Comparison of ENCODE assay signal across 29 cellular contexts in genomic region chr10:21261705-21262285, GRCh38.
DNase-seq lines count a peak whose midpoint lies in the region; ATAC-seq, FAIRE-seq and TF ChIP-seq lines count a peak whose summit lies in the region.
"Had no signal": no experiment of that assay in that cellular context is flagged by ENCODE, and none has a peak within 500 bp of the region (broad histone marks: within the 10 kb centered on the region; RNA-seq: fewer than 3 reads in every experiment).

No MANE protein-coding gene starts in this region.

- H3K36me3 ChIP-seq in K562 (ENCODE audit: control insufficient read depth, insufficient read depth, low read length): no peaks in the 10 kb centered on the region
- no peaks in the 10 kb centered on the region for H3K36me3 ChIP-seq in mesendoderm (ENCODE audit: control insufficient read depth, insufficient read depth, low read length)
- H3K36me3 ChIP-seq in lower lobe of right lung: no peaks in the 10 kb centered on the region
- H3K36me3 ChIP-seq: BLaER1 treated with 17β-estradiol and CSF1 and Interleukin-3, amounts not matched to agents 10 nM and 100 nM; right atrium auricular region; SJCRH30 had no signal

- TF ChIP-seq EP300 in K562 (IDR thresholded peaks at IDR 0.05; ENCODE audit: low read length): no peak

- TF ChIP-seq CTCF in K562 (IDR thresholded peaks at IDR 0.05 in 2 of 3, conservative IDR thresholded peaks at IDR 0.05 in 1 of 3; ENCODE audit: insufficient read depth in 2 of 3, low read depth in 1 of 3, low read length in 3 of 3): no peak
- no peak for TF ChIP-seq CTCF in lower lobe of right lung (IDR thresholded peaks at IDR 0.05)

- H4K20me1 ChIP-seq in K562 (replicated peaks; ENCODE audit: control insufficient read depth, insufficient read depth, low read length): no peaks in the 10 kb centered on the region
- H4K20me1 ChIP-seq: BLaER1 treated with 17β-estradiol and CSF1 and Interleukin-3, amounts not matched to agents 10 nM and 100 nM had no signal

- peaks cover 3% of the 10 kb centered on the region for H3K79me1 ChIP-seq in mesendoderm (ENCODE audit: low read length)

- H2BK5ac ChIP-seq in mesendoderm (ENCODE audit: low read length): no peak overlapping the region

- H3K27ac ChIP-seq in K562 (ENCODE audit: extremely low read depth, low read depth, low read length) (no peak overlapping the region), mesendoderm (ENCODE audit: low read depth, low read length) (no peak overlapping the region), lower lobe of right lung (no peak overlapping the region)
- H3K27ac ChIP-seq: BLaER1 treated with 17β-estradiol and CSF1 and Interleukin-3, amounts not matched to agents 10 nM and 100 nM; foreskin keratinocyte; right atrium auricular region; SJCRH30 had no signal

- H3K4me2 ChIP-seq in K562 (ENCODE audit: insufficient read depth, low read length) (no peak overlapping the region), mesendoderm (ENCODE audit: low read length) (no peak overlapping the region)
- H3K4me2 ChIP-seq: BLaER1 treated with 17β-estradiol and CSF1 and Interleukin-3, amounts not matched to agents 10 nM and 100 nM had no signal

- H3K9ac ChIP-seq in K562 (ENCODE audit: insufficient read depth in 1 of 2, low read depth in 2 of 2, low read length in 2 of 2) (no peak overlapping the region), mesendoderm (ENCODE audit: low read length) (no peak overlapping the region)
- H3K9ac ChIP-seq: BLaER1 treated with 17β-estradiol and CSF1 and Interleukin-3, amounts not matched to agents 10 nM and 100 nM had no signal

- no peak for TF ChIP-seq POLR2A in K562 (conservative IDR thresholded peaks at IDR 0.05)

- H3K4me1 ChIP-seq in K562 (replicated peaks in 1 of 2; ENCODE audit: control insufficient read depth in 2 of 2, insufficient read depth in 2 of 2, low read length in 2 of 2): peaks cover 0 to 7% of the 10 kb centered on the region in 2 experiments; a peak in 1 of 5 replicates
- H3K4me1 ChIP-seq in mesendoderm (ENCODE audit: control insufficient read depth, low read depth, low read length): no peaks in the 10 kb centered on the region
- no peaks in the 10 kb centered on the region for H3K4me1 ChIP-seq in lower lobe of right lung
- H3K4me1 ChIP-seq: right atrium auricular region, SJCRH30 had no signal

- POLR2A ChIA-PET in K562 (lab: Yijun Ruan, JAX): no interaction called here

- no peak overlapping the region for H3K56ac ChIP-seq in mesendoderm (ENCODE audit: low read length)

- H3K9me3 ChIP-seq in K562 (replicated peaks; ENCODE audit: control insufficient read depth, insufficient read depth, low read depth, low read length): no peaks in the 10 kb centered on the region
- no peaks in the 10 kb centered on the region for H3K9me3 ChIP-seq in lower lobe of right lung
- H3K9me3 ChIP-seq: BLaER1 treated with 17β-estradiol and CSF1 and Interleukin-3, amounts not matched to agents 10 nM and 100 nM; right atrium auricular region; SJCRH30 had no signal

- no TSS peak for BruUV-seq in K562 (replicated peaks; lab: Mats Ljungman, UMichigan)

- no peak for FAIRE-seq in K562 (lab: Jason Lieb, UNC)
- FAIRE-seq: colon had no signal

- CTCF ChIA-PET in K562 (lab: Yijun Ruan, JAX; ENCODE audit: low intra/inter-chr PET ratio): no interaction called here

- WGBS in K562 (ENCODE audit: insufficient coverage, low coverage, missing lambda C conversion rate): 43% methylated on average over 15 of the region's 17 CpGs
- WGBS in mesendoderm (ENCODE audit: extremely low coverage, insufficient coverage, low lambda C conversion rate): no CpG with 5 or more reads among the region's 17 CpGs

- ATAC-seq in K562: peak; percentile 26; the same call in 1 of the 3 replicates
- ATAC-seq in lower lobe of right lung: no peak
- ATAC-seq: effector memory CD8-positive, alpha-beta T cell; esophagus mucosa; foreskin keratinocyte; Panc1; stimulated activated naive CD8-positive, alpha-beta T cell treated with anti-CD3 and anti-CD28 coated beads, Interleukin-15, Interleukin-2, amounts not matched to agents 100 U/mL and 50 U/mL, for 24 hours; T-cell had no signal

- H3K79me2 ChIP-seq in K562 (ENCODE audit: control insufficient read depth, insufficient read depth, low read length): no peaks in the 10 kb centered on the region
- no peaks in the 10 kb centered on the region for H3K79me2 ChIP-seq in mesendoderm (ENCODE audit: control insufficient read depth, insufficient read depth, low read length)

- peak overlapping the region; percentile 3; the same call in 1 of the 2 replicates for H2AFZ ChIP-seq in K562 (ENCODE audit: low read depth, low read length)

- H3K18ac ChIP-seq in mesendoderm (ENCODE audit: low read length): no peak overlapping the region

- H3K4me3 ChIP-seq in K562 (no peak overlapping the region), mesendoderm (ENCODE audit: low read length) (no peak overlapping the region), lower lobe of right lung (no peak overlapping the region)
- H3K4me3 ChIP-seq: BLaER1 treated with 17β-estradiol and CSF1 and Interleukin-3, amounts not matched to agents 10 nM and 100 nM; right atrium auricular region; SJCRH30 had no signal

- H3K23ac ChIP-seq in mesendoderm (ENCODE audit: low read length): peak overlapping the region; percentile 80

- H3K4ac ChIP-seq in mesendoderm (ENCODE audit: low read depth, low read length): no peak overlapping the region

- no peak overlapping the region for H2BK15ac ChIP-seq in mesendoderm (replicated peaks; ENCODE audit: low read depth)

- H2AK5ac ChIP-seq in mesendoderm (ENCODE audit: low read length): no peak overlapping the region

- H3K9me1 ChIP-seq in K562 (ENCODE audit: control insufficient read depth, insufficient read depth, low read length): no peaks in the 10 kb centered on the region

- H2BK120ac ChIP-seq in mesendoderm (ENCODE audit: low read depth, low read length): no peak overlapping the region

- H4K8ac ChIP-seq in mesendoderm (ENCODE audit: low read depth, low read length): no peak overlapping the region

- intact Hi-C loops in K562 (cut with micrococcal nuclease): no loop called here
- intact Hi-C loops in lower lobe of right lung (cut with DNase I): no loop called here

- in situ Hi-C loops in K562 (cut with MboI): no loop called here

- no peak overlapping the region for H4K5ac ChIP-seq in mesendoderm (ENCODE audit: low read length)

- H3K27me3 ChIP-seq in K562 (ENCODE audit: control insufficient read depth in 2 of 2, insufficient read depth in 2 of 2, low read length in 2 of 2) (peaks cover 0 to 5% of the 10 kb centered on the region in 2 experiments; a peak in 2 of 5 replicates), mesendoderm (ENCODE audit: insufficient read depth, low read length, poor library complexity) (no peaks in the 10 kb centered on the region), lower lobe of right lung (ENCODE audit: low read depth) (no peaks in the 10 kb centered on the region)
- H3K27me3 ChIP-seq: BLaER1 treated with 17β-estradiol and CSF1 and Interleukin-3, amounts not matched to agents 10 nM and 100 nM; right atrium auricular region; SJCRH30 had no signal

- peak; percentile 44 for DNase-seq in NCI-H146 treated with DMSO at 0.1 percent for 48 hours (lab: John Stamatoyannopoulos, UW; ENCODE audit: unreplicated experiment)
- no peak for DNase-seq in K562 (ENCODE audit: extremely low read depth in 1 of 4, low spot score in 3 of 4)
- DNase-seq in mesendoderm: no peak
- DNase-seq in pons (ENCODE audit: low spot score): peak; percentile 19
- no peak for DNase-seq in SKM-1 treated with dmso at 0.1 percent for 144 hours (lab: John Stamatoyannopoulos, UW; ENCODE audit: unreplicated experiment)
- no peak for DNase-seq in NCI-H2081 treated with DMSO at 0.1 percent for 48 hours (lab: John Stamatoyannopoulos, UW)
- no peak for DNase-seq in lower lobe of right lung
- no peak for DNase-seq in cerebellum (ENCODE audit: low spot score)
- DNase-seq: ACHN; activated CD4-positive, alpha-beta memory T cell treated with anti-CD3 and anti-CD28 coated beads, Interleukin-2, amount 10 ng/mL, durations not matched to agents 7 days and 5 days; activated CD4-positive, CD25-positive, alpha-beta regulatory T cell treated with anti-CD3 and anti-CD28 coated beads, Interleukin-2, amount 50 U/mL, for 72 hours; activated effector memory CD4-positive, alpha-beta T cell treated with Interleukin-2 at 50 U/mL for 16 hours; activated naive CD8-positive, alpha-beta T cell treated with anti-CD3 and anti-CD28 coated beads, Interleukin-2, amount 10 ng/mL, durations not matched to agents 7 days and 5 days; Calu3; effector memory CD8-positive, alpha-beta T cell; EL; foreskin keratinocyte; IMR-90; NCI-H1092 treated with DMSO at 0.1 percent for 48 hours; NCI-H2107; NCI-H510A treated with DMSO at 0.1 percent for 48 hours; SJCRH30; stimulated activated naive CD8-positive, alpha-beta T cell treated with anti-CD3 and anti-CD28 coated beads, Interleukin-15, Interleukin-2, amounts not matched to agents 100 U/mL and 50 U/mL, for 24 hours; T-cell had no signal

- no peak for TF ChIP-seq RAD21 in K562 (CRISPR knock-in tag; conservative IDR thresholded peaks at IDR 0.05 in 1 of 2, IDR thresholded peaks at IDR 0.05 in 1 of 2)

TF ChIP-seq in K562, 482 proteins besides CTCF, POLR2A, EP300 and RAD21 (continues in another document):
- TF ChIP-seq SRSF3 (IDR thresholded peaks at IDR 0.05; ENCODE audit: insufficient read depth, low read length) (no peak), SMARCB1 (IDR thresholded peaks at IDR 0.05; ENCODE audit: insufficient read length, low read depth) (no peak)
- TF ChIP-seq, protein P1, sequence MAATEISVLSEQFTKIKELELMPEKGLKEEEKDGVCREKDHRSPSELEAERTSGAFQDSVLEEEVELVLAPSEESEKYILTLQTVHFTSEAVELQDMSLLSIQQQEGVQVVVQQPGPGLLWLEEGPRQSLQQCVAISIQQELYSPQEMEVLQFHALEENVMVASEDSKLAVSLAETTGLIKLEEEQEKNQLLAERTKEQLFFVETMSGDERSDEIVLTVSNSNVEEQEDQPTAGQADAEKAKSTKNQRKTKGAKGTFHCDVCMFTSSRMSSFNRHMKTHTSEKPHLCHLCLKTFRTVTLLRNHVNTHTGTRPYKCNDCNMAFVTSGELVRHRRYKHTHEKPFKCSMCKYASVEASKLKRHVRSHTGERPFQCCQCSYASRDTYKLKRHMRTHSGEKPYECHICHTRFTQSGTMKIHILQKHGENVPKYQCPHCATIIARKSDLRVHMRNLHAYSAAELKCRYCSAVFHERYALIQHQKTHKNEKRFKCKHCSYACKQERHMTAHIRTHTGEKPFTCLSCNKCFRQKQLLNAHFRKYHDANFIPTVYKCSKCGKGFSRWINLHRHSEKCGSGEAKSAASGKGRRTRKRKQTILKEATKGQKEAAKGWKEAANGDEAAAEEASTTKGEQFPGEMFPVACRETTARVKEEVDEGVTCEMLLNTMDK (IDR thresholded peaks at IDR 0.05; ENCODE audit: borderline replicate concordance, insufficient read depth, low read depth, low read length, poor library complexity, severe bottlenecking): no peak

Comparison
In these comparisons a context has a peak if more than half of its experiments do, and no peak if none do; other contexts are left out.
1. DNase-seq: peak in NCI-H146 treated with DMSO at 0.1 percent for 48 hours (single experiment) and pons (single experiment); none in K562 (0 of 4), mesendoderm (single experiment), SKM-1 treated with dmso at 0.1 percent for 144 hours (single experiment), NCI-H2081 treated with DMSO at 0.1 percent for 48 hours (single experiment), lower lobe of right lung (single experiment) and cerebellum (single experiment).